ENCODE assay signal across 1 cellular context in the genomic region with DNA sequence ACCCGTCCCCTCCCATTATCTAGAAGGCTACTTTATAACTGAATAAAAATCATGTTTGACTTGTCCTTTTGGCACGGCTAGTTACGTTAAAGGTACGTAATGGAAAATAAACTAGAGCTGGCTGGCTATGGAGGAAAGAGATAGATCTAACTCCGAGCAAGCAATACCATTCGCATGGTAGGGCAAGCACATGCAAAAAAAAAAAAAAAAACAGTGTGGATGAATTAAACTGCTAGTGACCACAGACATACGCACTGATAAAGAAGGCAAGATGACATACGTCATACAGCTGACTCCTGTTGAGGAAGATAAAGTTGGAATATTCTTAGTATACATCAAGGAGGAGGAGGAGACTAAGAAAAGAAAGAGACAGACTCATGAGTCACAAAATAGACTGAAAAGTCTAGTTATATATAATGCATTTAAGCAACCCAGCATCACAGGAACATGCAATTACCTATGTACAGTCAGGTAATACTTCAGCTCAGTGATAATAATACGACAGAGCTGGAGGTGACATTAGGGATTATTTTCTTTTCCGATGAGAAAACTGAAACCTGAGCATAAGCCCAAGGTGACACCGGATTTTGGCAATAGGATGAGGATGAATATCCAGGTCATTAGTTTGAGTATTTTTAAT.
TF ChIP-seq lines count a peak whose summit lies in the region.

No MANE protein-coding gene starts in this region.

TF ChIP-seq in K562, 482 proteins besides CTCF, POLR2A, EP300 and RAD21 (continued from another document and continues in another):
- TF ChIP-seq, protein P1, sequence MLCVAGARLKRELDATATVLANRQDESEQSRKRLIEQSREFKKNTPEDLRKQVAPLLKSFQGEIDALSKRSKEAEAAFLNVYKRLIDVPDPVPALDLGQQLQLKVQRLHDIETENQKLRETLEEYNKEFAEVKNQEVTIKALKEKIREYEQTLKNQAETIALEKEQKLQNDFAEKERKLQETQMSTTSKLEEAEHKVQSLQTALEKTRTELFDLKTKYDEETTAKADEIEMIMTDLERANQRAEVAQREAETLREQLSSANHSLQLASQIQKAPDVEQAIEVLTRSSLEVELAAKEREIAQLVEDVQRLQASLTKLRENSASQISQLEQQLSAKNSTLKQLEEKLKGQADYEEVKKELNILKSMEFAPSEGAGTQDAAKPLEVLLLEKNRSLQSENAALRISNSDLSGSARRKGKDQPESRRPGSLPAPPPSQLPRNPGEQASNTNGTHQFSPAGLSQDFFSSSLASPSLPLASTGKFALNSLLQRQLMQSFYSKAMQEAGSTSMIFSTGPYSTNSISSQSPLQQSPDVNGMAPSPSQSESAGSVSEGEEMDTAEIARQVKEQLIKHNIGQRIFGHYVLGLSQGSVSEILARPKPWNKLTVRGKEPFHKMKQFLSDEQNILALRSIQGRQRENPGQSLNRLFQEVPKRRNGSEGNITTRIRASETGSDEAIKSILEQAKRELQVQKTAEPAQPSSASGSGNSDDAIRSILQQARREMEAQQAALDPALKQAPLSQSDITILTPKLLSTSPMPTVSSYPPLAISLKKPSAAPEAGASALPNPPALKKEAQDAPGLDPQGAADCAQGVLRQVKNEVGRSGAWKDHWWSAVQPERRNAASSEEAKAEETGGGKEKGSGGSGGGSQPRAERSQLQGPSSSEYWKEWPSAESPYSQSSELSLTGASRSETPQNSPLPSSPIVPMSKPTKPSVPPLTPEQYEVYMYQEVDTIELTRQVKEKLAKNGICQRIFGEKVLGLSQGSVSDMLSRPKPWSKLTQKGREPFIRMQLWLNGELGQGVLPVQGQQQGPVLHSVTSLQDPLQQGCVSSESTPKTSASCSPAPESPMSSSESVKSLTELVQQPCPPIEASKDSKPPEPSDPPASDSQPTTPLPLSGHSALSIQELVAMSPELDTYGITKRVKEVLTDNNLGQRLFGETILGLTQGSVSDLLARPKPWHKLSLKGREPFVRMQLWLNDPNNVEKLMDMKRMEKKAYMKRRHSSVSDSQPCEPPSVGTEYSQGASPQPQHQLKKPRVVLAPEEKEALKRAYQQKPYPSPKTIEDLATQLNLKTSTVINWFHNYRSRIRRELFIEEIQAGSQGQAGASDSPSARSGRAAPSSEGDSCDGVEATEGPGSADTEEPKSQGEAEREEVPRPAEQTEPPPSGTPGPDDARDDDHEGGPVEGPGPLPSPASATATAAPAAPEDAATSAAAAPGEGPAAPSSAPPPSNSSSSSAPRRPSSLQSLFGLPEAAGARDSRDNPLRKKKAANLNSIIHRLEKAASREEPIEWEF (CRISPR knock-in tag; IDR thresholded peaks at IDR 0.05): peak; percentile 52; the same call in 1 of the 2 replicates
- TF ChIP-seq, protein P2, sequence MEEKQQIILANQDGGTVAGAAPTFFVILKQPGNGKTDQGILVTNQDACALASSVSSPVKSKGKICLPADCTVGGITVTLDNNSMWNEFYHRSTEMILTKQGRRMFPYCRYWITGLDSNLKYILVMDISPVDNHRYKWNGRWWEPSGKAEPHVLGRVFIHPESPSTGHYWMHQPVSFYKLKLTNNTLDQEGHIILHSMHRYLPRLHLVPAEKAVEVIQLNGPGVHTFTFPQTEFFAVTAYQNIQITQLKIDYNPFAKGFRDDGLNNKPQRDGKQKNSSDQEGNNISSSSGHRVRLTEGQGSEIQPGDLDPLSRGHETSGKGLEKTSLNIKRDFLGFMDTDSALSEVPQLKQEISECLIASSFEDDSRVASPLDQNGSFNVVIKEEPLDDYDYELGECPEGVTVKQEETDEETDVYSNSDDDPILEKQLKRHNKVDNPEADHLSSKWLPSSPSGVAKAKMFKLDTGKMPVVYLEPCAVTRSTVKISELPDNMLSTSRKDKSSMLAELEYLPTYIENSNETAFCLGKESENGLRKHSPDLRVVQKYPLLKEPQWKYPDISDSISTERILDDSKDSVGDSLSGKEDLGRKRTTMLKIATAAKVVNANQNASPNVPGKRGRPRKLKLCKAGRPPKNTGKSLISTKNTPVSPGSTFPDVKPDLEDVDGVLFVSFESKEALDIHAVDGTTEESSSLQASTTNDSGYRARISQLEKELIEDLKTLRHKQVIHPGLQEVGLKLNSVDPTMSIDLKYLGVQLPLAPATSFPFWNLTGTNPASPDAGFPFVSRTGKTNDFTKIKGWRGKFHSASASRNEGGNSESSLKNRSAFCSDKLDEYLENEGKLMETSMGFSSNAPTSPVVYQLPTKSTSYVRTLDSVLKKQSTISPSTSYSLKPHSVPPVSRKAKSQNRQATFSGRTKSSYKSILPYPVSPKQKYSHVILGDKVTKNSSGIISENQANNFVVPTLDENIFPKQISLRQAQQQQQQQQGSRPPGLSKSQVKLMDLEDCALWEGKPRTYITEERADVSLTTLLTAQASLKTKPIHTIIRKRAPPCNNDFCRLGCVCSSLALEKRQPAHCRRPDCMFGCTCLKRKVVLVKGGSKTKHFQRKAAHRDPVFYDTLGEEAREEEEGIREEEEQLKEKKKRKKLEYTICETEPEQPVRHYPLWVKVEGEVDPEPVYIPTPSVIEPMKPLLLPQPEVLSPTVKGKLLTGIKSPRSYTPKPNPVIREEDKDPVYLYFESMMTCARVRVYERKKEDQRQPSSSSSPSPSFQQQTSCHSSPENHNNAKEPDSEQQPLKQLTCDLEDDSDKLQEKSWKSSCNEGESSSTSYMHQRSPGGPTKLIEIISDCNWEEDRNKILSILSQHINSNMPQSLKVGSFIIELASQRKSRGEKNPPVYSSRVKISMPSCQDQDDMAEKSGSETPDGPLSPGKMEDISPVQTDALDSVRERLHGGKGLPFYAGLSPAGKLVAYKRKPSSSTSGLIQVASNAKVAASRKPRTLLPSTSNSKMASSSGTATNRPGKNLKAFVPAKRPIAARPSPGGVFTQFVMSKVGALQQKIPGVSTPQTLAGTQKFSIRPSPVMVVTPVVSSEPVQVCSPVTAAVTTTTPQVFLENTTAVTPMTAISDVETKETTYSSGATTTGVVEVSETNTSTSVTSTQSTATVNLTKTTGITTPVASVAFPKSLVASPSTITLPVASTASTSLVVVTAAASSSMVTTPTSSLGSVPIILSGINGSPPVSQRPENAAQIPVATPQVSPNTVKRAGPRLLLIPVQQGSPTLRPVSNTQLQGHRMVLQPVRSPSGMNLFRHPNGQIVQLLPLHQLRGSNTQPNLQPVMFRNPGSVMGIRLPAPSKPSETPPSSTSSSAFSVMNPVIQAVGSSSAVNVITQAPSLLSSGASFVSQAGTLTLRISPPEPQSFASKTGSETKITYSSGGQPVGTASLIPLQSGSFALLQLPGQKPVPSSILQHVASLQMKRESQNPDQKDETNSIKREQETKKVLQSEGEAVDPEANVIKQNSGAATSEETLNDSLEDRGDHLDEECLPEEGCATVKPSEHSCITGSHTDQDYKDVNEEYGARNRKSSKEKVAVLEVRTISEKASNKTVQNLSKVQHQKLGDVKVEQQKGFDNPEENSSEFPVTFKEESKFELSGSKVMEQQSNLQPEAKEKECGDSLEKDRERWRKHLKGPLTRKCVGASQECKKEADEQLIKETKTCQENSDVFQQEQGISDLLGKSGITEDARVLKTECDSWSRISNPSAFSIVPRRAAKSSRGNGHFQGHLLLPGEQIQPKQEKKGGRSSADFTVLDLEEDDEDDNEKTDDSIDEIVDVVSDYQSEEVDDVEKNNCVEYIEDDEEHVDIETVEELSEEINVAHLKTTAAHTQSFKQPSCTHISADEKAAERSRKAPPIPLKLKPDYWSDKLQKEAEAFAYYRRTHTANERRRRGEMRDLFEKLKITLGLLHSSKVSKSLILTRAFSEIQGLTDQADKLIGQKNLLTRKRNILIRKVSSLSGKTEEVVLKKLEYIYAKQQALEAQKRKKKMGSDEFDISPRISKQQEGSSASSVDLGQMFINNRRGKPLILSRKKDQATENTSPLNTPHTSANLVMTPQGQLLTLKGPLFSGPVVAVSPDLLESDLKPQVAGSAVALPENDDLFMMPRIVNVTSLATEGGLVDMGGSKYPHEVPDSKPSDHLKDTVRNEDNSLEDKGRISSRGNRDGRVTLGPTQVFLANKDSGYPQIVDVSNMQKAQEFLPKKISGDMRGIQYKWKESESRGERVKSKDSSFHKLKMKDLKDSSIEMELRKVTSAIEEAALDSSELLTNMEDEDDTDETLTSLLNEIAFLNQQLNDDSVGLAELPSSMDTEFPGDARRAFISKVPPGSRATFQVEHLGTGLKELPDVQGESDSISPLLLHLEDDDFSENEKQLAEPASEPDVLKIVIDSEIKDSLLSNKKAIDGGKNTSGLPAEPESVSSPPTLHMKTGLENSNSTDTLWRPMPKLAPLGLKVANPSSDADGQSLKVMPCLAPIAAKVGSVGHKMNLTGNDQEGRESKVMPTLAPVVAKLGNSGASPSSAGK (IDR thresholded peaks at IDR 0.05): peak; percentile 56; the same call in 1 of the 2 replicates
- no peak for TF ChIP-seq POLR3A (IDR thresholded peaks at IDR 0.05; ENCODE audit: borderline replicate concordance, extremely low read depth, insufficient read depth, insufficient read length)
- no peak for TF ChIP-seq ZFX (CRISPR knock-in tag; IDR thresholded peaks at IDR 0.05)
- no peak for TF ChIP-seq ZKSCAN3 (CRISPR knock-in tag; IDR thresholded peaks at IDR 0.05)
- TF ChIP-seq SP1 (CRISPR knock-in tag; IDR thresholded peaks at IDR 0.05): peak; percentile 40; the same call in 1 of the 2 replicates
- peak; percentile 62; the same call in 1 of the 2 replicates for TF ChIP-seq BHLHE40 (IDR thresholded peaks at IDR 0.05; ENCODE audit: low read length)
- TF ChIP-seq, protein P3, sequence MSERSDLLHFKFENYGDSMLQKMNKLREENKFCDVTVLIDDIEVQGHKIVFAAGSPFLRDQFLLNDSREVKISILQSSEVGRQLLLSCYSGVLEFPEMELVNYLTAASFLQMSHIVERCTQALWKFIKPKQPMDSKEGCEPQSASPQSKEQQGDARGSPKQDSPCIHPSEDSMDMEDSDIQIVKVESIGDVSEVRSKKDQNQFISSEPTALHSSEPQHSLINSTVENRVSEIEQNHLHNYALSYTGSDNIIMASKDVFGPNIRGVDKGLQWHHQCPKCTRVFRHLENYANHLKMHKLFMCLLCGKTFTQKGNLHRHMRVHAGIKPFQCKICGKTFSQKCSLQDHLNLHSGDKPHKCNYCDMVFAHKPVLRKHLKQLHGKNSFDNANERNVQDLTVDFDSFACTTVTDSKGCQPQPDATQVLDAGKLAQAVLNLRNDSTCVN (CRISPR knock-in tag; IDR thresholded peaks at IDR 0.05): no peak
- no peak for TF ChIP-seq SP2 (IDR thresholded peaks at IDR 0.05; ENCODE audit: extremely low read depth, low read depth, low read length, poor library complexity, severe bottlenecking)
- TF ChIP-seq GABPB1 (CRISPR knock-in tag; IDR thresholded peaks at IDR 0.05): 0 out of 2 replicates have a peak, but pooled peaks have one; percentile 33
- peak; percentile 60; the same call in 1 of the 2 replicates for TF ChIP-seq ESRRA (IDR thresholded peaks at IDR 0.05; ENCODE audit: borderline replicate concordance, low read depth)
- no peak for TF ChIP-seq SREBF1 (IDR thresholded peaks at IDR 0.05; ENCODE audit: borderline replicate concordance, low read depth, low read length)
- no peak for TF ChIP-seq HEY1 (CRISPR knock-in tag; IDR thresholded peaks at IDR 0.05; ENCODE audit: borderline replicate concordance)
- TF ChIP-seq ZNF589 (CRISPR knock-in tag; IDR thresholded peaks at IDR 0.05; ENCODE audit: low read depth): 0 out of 2 replicates have a peak, but pooled peaks have one; percentile 52
- no peak for TF ChIP-seq NCOA4 (IDR thresholded peaks at IDR 0.05; ENCODE audit: partially characterized antibody)
- no peak for TF ChIP-seq HDAC8 (tag; IDR thresholded peaks at IDR 0.05)
- TF ChIP-seq ATF7 (IDR thresholded peaks at IDR 0.05): peak; percentile 95
- TF ChIP-seq POLR2AphosphoS5 (IDR thresholded peaks at IDR 0.05; ENCODE audit: control insufficient read depth, insufficient read depth, low read depth, low read length): peak; percentile 69
- TF ChIP-seq, protein P4, sequence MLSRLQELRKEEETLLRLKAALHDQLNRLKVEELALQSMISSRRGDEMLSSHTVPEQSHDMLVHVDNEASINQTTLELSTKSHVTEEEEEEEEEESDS (CRISPR knock-in tag; IDR thresholded peaks at IDR 0.05): no peak
- TF ChIP-seq, protein P5, sequence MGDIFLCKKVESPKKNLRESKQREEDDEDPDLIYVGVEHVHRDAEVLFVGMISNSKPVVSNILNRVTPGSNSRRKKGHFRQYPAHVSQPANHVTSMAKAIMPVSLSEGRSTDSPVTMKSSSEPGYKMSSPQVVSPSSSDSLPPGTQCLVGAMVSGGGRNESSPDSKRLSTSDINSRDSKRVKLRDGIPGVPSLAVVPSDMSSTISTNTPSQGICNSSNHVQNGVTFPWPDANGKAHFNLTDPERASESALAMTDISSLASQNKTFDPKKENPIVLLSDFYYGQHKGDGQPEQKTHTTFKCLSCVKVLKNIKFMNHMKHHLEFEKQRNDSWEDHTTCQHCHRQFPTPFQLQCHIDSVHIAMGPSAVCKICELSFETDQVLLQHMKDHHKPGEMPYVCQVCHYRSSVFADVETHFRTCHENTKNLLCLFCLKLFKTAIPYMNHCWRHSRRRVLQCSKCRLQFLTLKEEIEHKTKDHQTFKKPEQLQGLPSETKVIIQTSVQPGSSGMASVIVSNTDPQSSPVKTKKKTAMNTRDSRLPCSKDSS (IDR thresholded peaks at IDR 0.05; ENCODE audit: low read depth, partially characterized antibody): no peak
- TF ChIP-seq NONO (IDR thresholded peaks at IDR 0.05; ENCODE audit: low read depth in 2 of 2, low read length in 1 of 2): no peak
- 0 out of 2 replicates have a peak, but pooled peaks have one; percentile 26 for TF ChIP-seq KHSRP (IDR thresholded peaks at IDR 0.05)
- TF ChIP-seq TOE1 (IDR thresholded peaks at IDR 0.05; ENCODE audit: borderline replicate concordance): no peak
- TF ChIP-seq TOE1 (CRISPR knock-in tag; IDR thresholded peaks at IDR 0.05; ENCODE audit: borderline replicate concordance, low read depth): no peak
- no peak for TF ChIP-seq MTF1 (CRISPR knock-in tag; IDR thresholded peaks at IDR 0.05; ENCODE audit: borderline replicate concordance)
- peak; percentile 70; the same call in 1 of the 2 replicates for TF ChIP-seq ZNF766 (CRISPR knock-in tag; conservative IDR thresholded peaks at IDR 0.05)
- peak; percentile 92 for TF ChIP-seq TEAD4 (IDR thresholded peaks at IDR 0.05; ENCODE audit: low read length)
- TF ChIP-seq TEAD4 (CRISPR knock-in tag; IDR thresholded peaks at IDR 0.05; ENCODE audit: borderline replicate concordance): no peak
- no peak for TF ChIP-seq ZNF431 (CRISPR knock-in tag; IDR thresholded peaks at IDR 0.05)
- TF ChIP-seq L3MBTL2 (IDR thresholded peaks at IDR 0.05): peak; percentile 61
- no peak for TF ChIP-seq SIRT6 (IDR thresholded peaks at IDR 0.05; ENCODE audit: low read depth, low read length)
